In the genomic region with DNA sequence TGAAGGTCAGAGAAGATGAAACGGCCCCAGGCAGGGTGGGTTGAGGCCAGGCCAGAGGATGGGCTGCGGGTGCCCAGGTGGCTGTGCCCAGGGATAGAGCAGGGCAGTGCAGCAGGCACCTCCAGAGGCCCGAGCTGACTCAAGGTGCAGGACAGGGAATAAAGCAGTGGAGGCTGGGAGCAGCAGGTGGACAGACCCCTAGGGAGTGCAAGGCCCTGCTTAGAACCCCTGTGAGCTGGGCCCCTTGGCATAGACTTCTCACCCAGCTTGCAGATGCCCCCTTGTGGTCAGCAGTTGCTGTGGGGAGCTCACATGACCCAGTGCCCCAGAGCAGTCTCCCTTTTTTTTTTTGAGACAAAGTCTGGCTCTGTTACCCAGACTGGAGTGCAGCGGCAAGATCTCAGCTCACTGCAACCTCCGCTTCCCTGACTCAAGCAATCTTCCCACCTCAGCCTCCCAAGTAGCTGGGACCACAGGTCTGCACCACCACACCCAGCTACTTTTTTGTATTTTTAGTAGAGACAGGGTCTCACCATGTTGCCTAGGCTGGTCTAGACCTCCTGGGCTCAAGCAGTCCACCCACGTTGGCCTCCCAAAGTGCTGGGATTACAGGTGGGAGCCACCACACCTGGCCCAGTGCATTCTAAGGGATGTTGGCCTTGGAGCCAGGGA, we compare ENCODE assay signal across 8 cellular contexts.
DNase-seq lines count a peak whose midpoint lies in the region; ATAC-seq, FAIRE-seq and TF ChIP-seq lines count a peak whose summit lies in the region.

No MANE protein-coding gene starts in this region.

- no peak overlapping the region for H3K27ac ChIP-seq in CD8-positive, alpha-beta memory T cell (ENCODE audit: low read depth, low read length)
- no peak overlapping the region for H3K27ac ChIP-seq in RWPE2 (ENCODE audit: poor library complexity, severe bottlenecking)
- peak overlapping the region in 1 of 4 donors; percentile 13 for H3K27ac ChIP-seq in sigmoid colon

- H3K27me3 ChIP-seq in CD8-positive, alpha-beta memory T cell (ENCODE audit: insufficient read depth, low read length, poor library complexity, severe bottlenecking): no peaks in the 10 kb centered on the region
- H3K27me3 ChIP-seq in RWPE2 (ENCODE audit: insufficient read depth, poor library complexity, severe bottlenecking): no peaks in the 10 kb centered on the region
- no peaks in the 10 kb centered on the region for H3K27me3 ChIP-seq in sigmoid colon

- no peaks in the 10 kb centered on the region for H3K9me3 Mint-ChIP-seq in CD8-positive, alpha-beta memory T cell
- no peaks in the 10 kb centered on the region for H3K9me3 Mint-ChIP-seq in activated naive CD4-positive, alpha-beta T cell treated with anti-CD3 and anti-CD28 coated beads for 36 hours

- no peaks in the 10 kb centered on the region for H3K9me3 ChIP-seq in CD8-positive, alpha-beta memory T cell (ENCODE audit: low read length)
- H3K9me3 ChIP-seq in RWPE2 (ENCODE audit: severe bottlenecking) (no peaks in the 10 kb centered on the region), sigmoid colon (no peaks in the 10 kb centered on the region)

- no peak for TF ChIP-seq POLR2A in sigmoid colon (IDR thresholded peaks at IDR 0.05)

- TF ChIP-seq CTCF in RWPE2 (IDR thresholded peaks at IDR 0.05; ENCODE audit: poor library complexity, severe bottlenecking) (peak; percentile 73), sigmoid colon (IDR thresholded peaks at IDR 0.05) (peak in 2 of 4 experiments; percentile 34 to 46)

- 76 to 83% methylated on average over 6 of the region's 6 CpGs for WGBS in sigmoid colon, 2 donors

- intact Hi-C loops in activated naive CD4-positive, alpha-beta T cell treated with anti-CD3 and anti-CD28 coated beads for 36 hours (cut with micrococcal nuclease): loop anchor here (1.0 kb wide), 2 partner anchors 142 to 193 kb away; no protein-coding TSS in a partner anchor
- intact Hi-C loops in head of caudate nucleus (cut with DNase I) (loop anchor here (10.0 kb wide), 1 partner anchor 148 kb away; no protein-coding TSS in a partner anchor), sigmoid colon (cut with DNase I) (loop anchor here (1.0 kb wide), 1 partner anchor 17 kb away; no protein-coding TSS in a partner anchor)

- no peak for FAIRE-seq in HTR-8/SVneo (lab: Jason Lieb, UNC)

- no peak for TF ChIP-seq EP300 in sigmoid colon (IDR thresholded peaks at IDR 0.05)

- no peaks in the 10 kb centered on the region for H3K4me1 ChIP-seq in CD8-positive, alpha-beta memory T cell (ENCODE audit: insufficient read depth, low read length)
- H3K4me1 ChIP-seq in RWPE2 (ENCODE audit: insufficient read depth, poor library complexity, severe bottlenecking): no peaks in the 10 kb centered on the region
- peaks cover 0 to 30% (median 25%) of the 10 kb centered on the region in 4 donors for H3K4me1 ChIP-seq in sigmoid colon

- H3K27ac Mint-ChIP-seq in CD8-positive, alpha-beta memory T cell: no peak overlapping the region
- H3K27ac Mint-ChIP-seq in activated naive CD4-positive, alpha-beta T cell treated with anti-CD3 and anti-CD28 coated beads for 36 hours: no peak overlapping the region

- ATAC-seq in RWPE2 (ENCODE audit: low read depth) (peak; percentile 65), HG02840 (IDR thresholded peaks at IDR 0.05; ENCODE audit: low FRiP score, unreplicated experiment) (no peak), HG02973 (IDR thresholded peaks at IDR 0.05; ENCODE audit: unreplicated experiment) (no peak)

- no peak overlapping the region for H3K4me3 Mint-ChIP-seq in CD8-positive, alpha-beta memory T cell
- no peak overlapping the region for H3K4me3 Mint-ChIP-seq in activated naive CD4-positive, alpha-beta T cell treated with anti-CD3 and anti-CD28 coated beads for 36 hours

- H3K36me3 ChIP-seq in CD8-positive, alpha-beta memory T cell (ENCODE audit: insufficient read depth, low read length): no peaks in the 10 kb centered on the region
- no peaks in the 10 kb centered on the region for H3K36me3 ChIP-seq in RWPE2 (ENCODE audit: low read depth)
- peaks cover 0 to 20% (median 9%) of the 10 kb centered on the region in 4 donors for H3K36me3 ChIP-seq in sigmoid colon

- POLR2A ChIA-PET in CD8-positive, alpha-beta memory T cell (lab: Charles Lee): no interaction called here

- no peak overlapping the region for H3K4me3 ChIP-seq in CD8-positive, alpha-beta memory T cell (ENCODE audit: low read length)
- H3K4me3 ChIP-seq in RWPE2 (ENCODE audit: severe bottlenecking) (no peak overlapping the region), sigmoid colon (no peak overlapping the region)

- peaks cover 1 to 8% of the 10 kb centered on the region in 2 donors for H3K27me3 Mint-ChIP-seq in CD8-positive, alpha-beta memory T cell
- H3K27me3 Mint-ChIP-seq in activated naive CD4-positive, alpha-beta T cell treated with anti-CD3 and anti-CD28 coated beads for 36 hours (ENCODE audit: low read depth): no peaks in the 10 kb centered on the region

- H3K4me1 Mint-ChIP-seq in CD8-positive, alpha-beta memory T cell: no peaks in the 10 kb centered on the region
- H3K4me1 Mint-ChIP-seq in activated naive CD4-positive, alpha-beta T cell treated with anti-CD3 and anti-CD28 coated beads for 36 hours (ENCODE audit: low read depth): no peaks in the 10 kb centered on the region

- no peaks in the 10 kb centered on the region for H3K36me3 Mint-ChIP-seq in CD8-positive, alpha-beta memory T cell
- no peaks in the 10 kb centered on the region for H3K36me3 Mint-ChIP-seq in activated naive CD4-positive, alpha-beta T cell treated with anti-CD3 and anti-CD28 coated beads for 36 hours (ENCODE audit: low read depth)

- DNase-seq in CD8-positive, alpha-beta memory T cell: peak; percentile 28 to 73 (median 48)
- DNase-seq in HTR-8/SVneo (ENCODE audit: insufficient read length, low spot score) (peak; percentile 68), RWPE2 (ENCODE audit: low spot score) (no peak), head of caudate nucleus (peak in 33 of 42 donors; percentile 24 to 76 (median 47)), sigmoid colon (peak; percentile 68)
- peak; percentile 73 for DNase-seq in activated naive CD4-positive, alpha-beta T cell treated with anti-CD3 and anti-CD28 coated beads for 36 hours

- CTCF ChIA-PET in CD8-positive, alpha-beta memory T cell (lab: Charles Lee): interaction anchor here (0.7 to 1.4 kb wide), 12 partner anchors 10 to 452 kb away, joined by 3 to 9 read pairs (median 3); no protein-coding TSS in a partner anchor
- CTCF ChIA-PET in activated naive CD4-positive, alpha-beta T cell treated with anti-CD3 and anti-CD28 coated beads for 36 hours (lab: Charles Lee): interaction anchor here (0.8 to 1.8 kb wide), 11 partner anchors 23 to 346 kb away, joined by 3 to 9 read pairs (median 4); no protein-coding TSS in a partner anchor
